In genomic region chr12:65769880-65770279, GRCh38 we compare ENCODE assay signal across 20 cellular contexts. TPM values are rescaled to one million over a fixed set of nuclear protein-coding genes. Genes with fewer than 3 reads are reported as not detected.
DNase-seq lines count a peak whose midpoint lies in the region; ATAC-seq and TF ChIP-seq lines count a peak whose summit lies in the region.
"Had no signal": no experiment of that assay in that cellular context is flagged by ENCODE, and none has a peak within 500 bp of the region (broad histone marks: within the 10 kb centered on the region; RNA-seq: fewer than 3 reads in every experiment).

No MANE protein-coding gene starts in this region.

- 87% methylated on average over 6 of the region's 6 CpGs for WGBS in esophagus muscularis mucosa
- no CpG with 5 or more reads among the region's 6 CpGs for WGBS in neuronal stem cell (ENCODE audit: extremely low coverage in 2 of 2, insufficient read length in 2 of 2, insufficient replicate concordance in 1 of 2), 2 donors

- H3K4me2 ChIP-seq in GM23338, result no peak overlapping the region
- H3K4me2 ChIP-seq in neuronal stem cell (ENCODE audit: insufficient read depth, low read length, poor library complexity, severe bottlenecking), result no peak overlapping the region
- H3K4me2 ChIP-seq: BLaER1 had no signal

- no peak for ATAC-seq in GM23338

- H4K91ac ChIP-seq in neuronal stem cell (ENCODE audit: low read depth, low read length, poor library complexity), result no peak overlapping the region

- H3K36me3 Mint-ChIP-seq in GM23338 (ENCODE audit: low read depth), result no peaks in the 10 kb centered on the region
- H3K36me3 Mint-ChIP-seq: CD14-positive monocyte; CD4-positive, alpha-beta memory T cell; CD4-positive, CD25-positive, alpha-beta regulatory T cell; CD8-positive, alpha-beta memory T cell had no signal

- H3K79me1 ChIP-seq in neuronal stem cell (ENCODE audit: low read depth, low read length), result no peaks in the 10 kb centered on the region

- H4K8ac ChIP-seq in neuronal stem cell (ENCODE audit: low read depth, low read length), result no peak overlapping the region

- no peak for TF ChIP-seq CTCF in GM23338 (conservative IDR thresholded peaks at IDR 0.05; ENCODE audit: low read depth in 2 of 2)
- TF ChIP-seq CTCF in esophagus muscularis mucosa (IDR thresholded peaks at IDR 0.05), result no peak

- no peak overlapping the region for H2BK120ac ChIP-seq in neuronal stem cell (ENCODE audit: low read depth, low read length)

- no peak for DNase-seq in GM23338 (ENCODE audit: low spot score)
- peak; percentile 62 for DNase-seq in esophagus muscularis mucosa (ENCODE audit: extremely low spot score)
- no peak for DNase-seq in neuronal stem cell (ENCODE audit: low spot score)
- no peak for DNase-seq in GF-D8 (lab: John Stamatoyannopoulos, UW)
- DNase-seq in HK-2 (ENCODE audit: unreplicated experiment), result no peak
- DNase-seq: 8988T; BE2C; C1 segment of cervical spinal cord; CD4-positive, alpha-beta memory T cell; CD4-positive, CD25-positive, alpha-beta regulatory T cell; CD8-positive, alpha-beta memory T cell; COR-L47; DMS 273 treated with DMSO at 0.1 percent for 48 hours; DMS153; DMS79; DND-41; EL; GDM1 had no signal

- H3K4me3 Mint-ChIP-seq in GM23338, result no peak overlapping the region
- H3K4me3 Mint-ChIP-seq: CD14-positive monocyte; CD4-positive, alpha-beta memory T cell; CD4-positive, CD25-positive, alpha-beta regulatory T cell; CD8-positive, alpha-beta memory T cell had no signal

- TF ChIP-seq EP300 in esophagus muscularis mucosa (IDR thresholded peaks at IDR 0.05), result no peak

- H3K79me2 ChIP-seq in GM23338 (replicated peaks; ENCODE audit: insufficient read depth), result no peaks in the 10 kb centered on the region

- no peak overlapping the region for H2BK12ac ChIP-seq in neuronal stem cell (ENCODE audit: low read length)

- H2BK5ac ChIP-seq in neuronal stem cell (ENCODE audit: low read length), result no peak overlapping the region

- no peak overlapping the region for H2BK15ac ChIP-seq in neuronal stem cell (ENCODE audit: low read length)

- no peaks in the 10 kb centered on the region for H3K4me1 ChIP-seq in GM23338 (ENCODE audit: insufficient read depth)
- H3K4me1 ChIP-seq in esophagus muscularis mucosa, result no peaks in the 10 kb centered on the region
- H3K4me1 ChIP-seq in neuronal stem cell (ENCODE audit: control insufficient read depth in 2 of 2, insufficient read depth in 1 of 2, low read depth in 1 of 2, low read length in 2 of 2), result no peaks in the 10 kb centered on the region
- H3K4me1 ChIP-seq: BE2C, BLaER1 had no signal

- H3K27me3 ChIP-seq in GM23338 (ENCODE audit: insufficient read depth) (no peaks in the 10 kb centered on the region), esophagus muscularis mucosa (peaks cover 0 to 34% (median 0%) of the 10 kb centered on the region in 4 donors), neuronal stem cell (ENCODE audit: control insufficient read depth in 3 of 3, insufficient read depth in 3 of 3, low read depth in 1 of 3, low read length in 3 of 3) (no peaks in the 10 kb centered on the region)
- H3K27me3 ChIP-seq: BE2C, BLaER1 had no signal

- H3K27ac ChIP-seq in GM23338 (ENCODE audit: low read depth), result no peak overlapping the region
- H3K27ac ChIP-seq in esophagus muscularis mucosa (replicated peaks in 1 of 4), result no peak overlapping the region
- H3K27ac ChIP-seq in neuronal stem cell (replicated peaks; ENCODE audit: low read length), result no peak overlapping the region
- H3K27ac ChIP-seq: BLaER1 had no signal

- peak overlapping the region; percentile 3 for H2AFZ ChIP-seq in GM23338
- peak overlapping the region; percentile 56 for H2AFZ ChIP-seq in neuronal stem cell (ENCODE audit: low read length)

- H3K23ac ChIP-seq in neuronal stem cell (ENCODE audit: low read depth, low read length, poor library complexity), result no peak overlapping the region

- H3K9me3 ChIP-seq in esophagus muscularis mucosa (no peaks in the 10 kb centered on the region), neuronal stem cell (replicated peaks in 1 of 2; ENCODE audit: control insufficient read depth in 2 of 2, insufficient read depth in 1 of 2, low read depth in 1 of 2, low read length in 2 of 2) (peaks cover 0 to 2% of the 10 kb centered on the region in 2 donors)
- H3K9me3 ChIP-seq: BE2C, BLaER1 had no signal

- no peaks in the 10 kb centered on the region for H3K9me3 Mint-ChIP-seq in GM23338
- H3K9me3 Mint-ChIP-seq: CD14-positive monocyte had no signal

- H4K20me1 ChIP-seq in GM23338 (replicated peaks; ENCODE audit: insufficient read depth), result no peaks in the 10 kb centered on the region
- H4K20me1 ChIP-seq: BLaER1 had no signal

- no peak overlapping the region for H3K27ac Mint-ChIP-seq in GM23338
- H3K27ac Mint-ChIP-seq: CD14-positive monocyte; CD4-positive, alpha-beta memory T cell; CD4-positive, CD25-positive, alpha-beta regulatory T cell had no signal

- no peaks in the 10 kb centered on the region for H3F3A ChIP-seq in GM23338 (replicated peaks; ENCODE audit: low read depth)

- no peak overlapping the region for H3K14ac ChIP-seq in neuronal stem cell (ENCODE audit: low read length)

- H3K9me2 ChIP-seq in GM23338 (ENCODE audit: insufficient read depth), result peaks cover 6% of the 10 kb centered on the region

- H3K4me1 Mint-ChIP-seq in GM23338, result no peaks in the 10 kb centered on the region; the same call in 1 of the 3 replicates
- H3K4me1 Mint-ChIP-seq: CD14-positive monocyte; CD4-positive, alpha-beta memory T cell; CD4-positive, CD25-positive, alpha-beta regulatory T cell; CD8-positive, alpha-beta memory T cell had no signal

- no peak overlapping the region for H2AK5ac ChIP-seq in neuronal stem cell (ENCODE audit: low read depth, low read length)

- intact Hi-C loops in esophagus muscularis mucosa (cut with DNase I), result no loop called here

- no peaks in the 10 kb centered on the region for H3K36me3 ChIP-seq in GM23338 (ENCODE audit: insufficient read depth)
- no peaks in the 10 kb centered on the region for H3K36me3 ChIP-seq in esophagus muscularis mucosa
- no peaks in the 10 kb centered on the region for H3K36me3 ChIP-seq in neuronal stem cell (replicated peaks in 1 of 2; ENCODE audit: control insufficient read depth in 2 of 2, insufficient read depth in 2 of 2, low read length in 2 of 2)
- H3K36me3 ChIP-seq: BE2C, BLaER1 had no signal

- H3K27me3 Mint-ChIP-seq in GM23338 (ENCODE audit: insufficient read depth, low read depth, poor library complexity), result peaks cover 2% of the 10 kb centered on the region

- no peak overlapping the region for H3K4me3 ChIP-seq in GM23338
- no peak overlapping the region for H3K4me3 ChIP-seq in esophagus muscularis mucosa
- H3K4me3 ChIP-seq in neuronal stem cell (ENCODE audit: low read length in 2 of 2), result no peak overlapping the region
- H3K4me3 ChIP-seq: BLaER1 had no signal

- no peak overlapping the region for H3K18ac ChIP-seq in neuronal stem cell (ENCODE audit: low read length)

- no peak overlapping the region for H3K4ac ChIP-seq in neuronal stem cell (ENCODE audit: low read length)

- no peak overlapping the region for H3K9ac ChIP-seq in neuronal stem cell (ENCODE audit: low read depth, low read length, poor library complexity)
- H3K9ac ChIP-seq: BLaER1 had no signal

- TF ChIP-seq POLR2A in esophagus muscularis mucosa (IDR thresholded peaks at IDR 0.05; ENCODE audit: low read depth), result no peak

TF ChIP-seq in GM23338, 12 proteins besides CTCF, POLR2A, EP300 and RAD21:
- TF ChIP-seq CREB1 (CRISPR knock-in tag; IDR thresholded peaks at IDR 0.05; ENCODE audit: low read depth) (no peak), POLR2AphosphoS5 (IDR thresholded peaks at IDR 0.05; ENCODE audit: low read depth) (no peak), ZNF114 (CRISPR knock-in tag; IDR thresholded peaks at IDR 0.05) (no peak)

RNA-seq across cellular contexts. Expression of gene HMGA2, which starts 54.4 kb away (rescaled TPM):
- 86.0 and 94.8 TPM in 2 replicates for total RNA-seq in GM23338 (2014; rRNA removed; shearing (Covaris generic))
- polyA plus RNA-seq in GM23338 (2016; fragmentation: Nextera tagmentation; extraction: Ambion mirVana), result 43.9 and 50.4 TPM in 2 replicates
- total RNA-seq in esophagus muscularis mucosa, result under 1 TPM in 3 of 4 donors, not detected in 1; 0.06 to 0.33 (median 0.11) TPM
- 240 TPM for polyA plus RNA-seq in neuronal stem cell (2013, experiment 1 of 2)
- 242 TPM for polyA plus RNA-seq in neuronal stem cell (2013, experiment 2 of 2)
- total RNA-seq: CD4-positive, alpha-beta memory T cell; CD8-positive, alpha-beta memory T cell had no signal
- polyA plus RNA-seq: CD14-positive monocyte; CD4-positive, alpha-beta memory T cell; CD4-positive, CD25-positive, alpha-beta regulatory T cell; CD8-positive, alpha-beta memory T cell had no signal

Comparison
In these comparisons a context has a peak if more than half of its experiments do, and no peak if none do; other contexts are left out.
1. RNA of gene HMGA2, which starts 54.4 kb away (total RNA-seq): 86.0 to 94.8 TPM in GM23338; 0.06 to 0.33 TPM in esophagus muscularis mucosa; every median in the first group is over 10 times any median in the second.